Comparison of ENCODE assay signal across 24 cellular contexts in the genomic region with DNA sequence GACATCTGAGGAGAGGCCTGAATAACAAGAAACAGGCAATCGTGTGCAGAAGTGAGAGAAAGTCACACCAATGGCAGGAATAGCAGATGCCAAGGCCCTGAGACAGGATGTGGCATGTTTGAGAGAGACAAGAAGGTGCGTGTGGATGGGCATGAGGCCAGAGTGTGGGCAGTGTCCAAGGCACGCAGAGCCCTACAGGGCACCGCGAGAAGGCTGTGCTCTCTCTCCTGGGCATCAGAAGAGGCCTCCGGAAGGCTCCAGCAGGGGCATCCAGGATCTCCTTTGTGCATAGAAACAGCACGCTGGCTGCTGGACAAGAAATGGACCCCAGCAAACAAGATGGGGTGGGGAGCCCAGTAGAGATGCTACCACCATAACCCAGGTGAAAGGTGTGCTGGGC.
"Had no signal": no experiment of that assay in that cellular context is flagged by ENCODE, and none has a peak within 500 bp of the region (broad histone marks: within the 10 kb centered on the region; RNA-seq: fewer than 3 reads in every experiment).

No MANE protein-coding gene starts in this region.

- H3K4me3 Mint-ChIP-seq: mesothelial cell of epicardium, naive B cell had no signal

- H3K36me3 Mint-ChIP-seq: mesothelial cell of epicardium, naive B cell had no signal

- DNase-seq: colonic mucosa; dermis blood vessel endothelial cell; dorsolateral prefrontal cortex; effector CD4-positive, alpha-beta T cell; effector memory CD4-positive, alpha-beta T cell; esophagus squamous epithelium; foreskin fibroblast; foreskin melanocyte; gastrocnemius medialis; glutamatergic neuron; head of caudate nucleus; heart right ventricle; hippocampal formation; left cardiac atrium; left lung; left ventricle myocardium superior; lower lobe of right lung; mesendoderm; mucosa of descending colon; naive B cell had no signal

- H3K36me3 ChIP-seq: colonic mucosa, esophagus squamous epithelium, gastrocnemius medialis, heart right ventricle, left lung, lower lobe of right lung had no signal

- H3K27ac ChIP-seq: colonic mucosa, dorsolateral prefrontal cortex, esophagus squamous epithelium, gastrocnemius medialis, heart right ventricle, left lung, lower lobe of right lung had no signal

- H3K4me3 ChIP-seq: colonic mucosa, dorsolateral prefrontal cortex, esophagus squamous epithelium, gastrocnemius medialis, heart right ventricle, left lung, lower lobe of right lung, mucosa of descending colon had no signal

- H3K9me3 Mint-ChIP-seq: mesothelial cell of epicardium had no signal

- H3K27ac Mint-ChIP-seq: mesothelial cell of epicardium had no signal

- ATAC-seq: gastrocnemius medialis, heart right ventricle, left cardiac atrium, left lung, left ventricle myocardium superior, lower lobe of right lung, mucosa of descending colon had no signal

- H3K27me3 ChIP-seq: colonic mucosa, esophagus squamous epithelium, gastrocnemius medialis, left lung had no signal

- H3K9me3 ChIP-seq: colonic mucosa, esophagus squamous epithelium, gastrocnemius medialis, heart right ventricle, left lung, lower lobe of right lung, mucosa of descending colon had no signal

- H3K4me1 Mint-ChIP-seq: mesothelial cell of epicardium, naive B cell had no signal

- H3K4me1 ChIP-seq: colonic mucosa, gastrocnemius medialis, heart right ventricle, left lung, lower lobe of right lung had no signal

- FAIRE-seq: endothelial cell of umbilical vein, islet of Langerhans, keratinocyte had no signal
